Comparison of ENCODE assay signal across 8 cellular contexts in the genomic region with DNA sequence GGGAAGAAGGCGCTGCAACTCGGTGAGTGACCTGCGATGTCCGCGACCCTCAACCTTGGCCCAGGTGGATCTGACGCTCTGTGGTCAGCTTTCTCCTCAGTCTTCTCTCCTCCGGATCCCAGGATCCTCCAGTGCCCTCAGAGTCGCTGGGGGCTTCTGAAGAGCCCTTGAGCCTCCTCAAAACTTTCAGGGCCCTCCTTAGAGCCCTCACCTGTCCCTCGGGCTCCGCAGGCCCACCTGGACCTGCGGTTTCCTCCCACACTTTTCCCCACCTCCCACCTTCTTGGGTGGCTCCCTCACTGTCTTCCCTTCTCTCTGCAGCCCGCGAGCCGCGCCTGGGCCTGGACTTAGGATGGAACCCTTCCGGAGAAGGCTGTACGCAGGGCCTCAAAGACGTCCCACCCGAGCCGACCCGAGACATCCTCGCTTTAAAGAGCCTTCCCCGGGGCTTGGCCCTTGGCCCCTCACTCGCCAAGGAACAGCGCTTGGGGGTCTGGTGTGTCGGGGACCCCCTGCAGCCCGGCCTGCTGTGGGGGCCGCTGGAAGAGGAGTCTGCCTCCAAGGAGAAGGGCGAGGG. TPM values are rescaled to one million over a fixed set of nuclear protein-coding genes. Genes with fewer than 3 reads are reported as not detected.
DNase-seq lines count a peak whose midpoint lies in the region; ATAC-seq and TF ChIP-seq lines count a peak whose summit lies in the region.

No MANE protein-coding gene starts in this region.

- peak overlapping the region; percentile 91 to 93 for H3K27ac ChIP-seq in mucosa of rectum (ENCODE audit: low read depth in 2 of 2, low read length in 2 of 2)

- H3K9me3 ChIP-seq in mucosa of rectum (ENCODE audit: control insufficient read depth in 2 of 2, low read length in 2 of 2) = no peaks in the 10 kb centered on the region

- peak overlapping the region; percentile 91 to 99 (median 98) for H3K27ac Mint-ChIP-seq in CD14-positive monocyte
- H3K27ac Mint-ChIP-seq in brain = peak overlapping the region; percentile 99 to 100 (median 100)

- peaks cover 39 to 40% of the 10 kb centered on the region in 2 donors for H3K36me3 ChIP-seq in mucosa of rectum (ENCODE audit: control insufficient read depth in 2 of 2, insufficient read depth in 2 of 2, low read length in 2 of 2)

- H3K27me3 ChIP-seq in mucosa of rectum (ENCODE audit: control insufficient read depth in 2 of 2, insufficient read depth in 2 of 2, low read length in 2 of 2) = no peaks in the 10 kb centered on the region

- H3K9ac ChIP-seq in mucosa of rectum (ENCODE audit: low read depth in 1 of 2, low read length in 2 of 2) = peak overlapping the region; percentile 87 to 93

- H3K27me3 Mint-ChIP-seq in CD14-positive monocyte (ENCODE audit: low read depth in 3 of 3) (peaks cover 0 to 2% (median 0%) of the 10 kb centered on the region in 3 donors), brain (peaks cover 19% of the 10 kb centered on the region)

- H3K4me1 ChIP-seq in mucosa of rectum (ENCODE audit: control insufficient read depth in 2 of 2, insufficient read depth in 2 of 2, low read length in 2 of 2) = peaks cover 18 to 32% of the 10 kb centered on the region in 2 donors

- TF ChIP-seq CTCF in CD14-positive monocyte (IDR thresholded peaks at IDR 0.05) (no peak), brain (conservative IDR thresholded peaks at IDR 0.05) (no peak)

- ATAC-seq in HG02938 (IDR thresholded peaks at IDR 0.05; ENCODE audit: unreplicated experiment) (peak; percentile 11), GM19023 (IDR thresholded peaks at IDR 0.05; ENCODE audit: unreplicated experiment) (no peak), HG03342 (IDR thresholded peaks at IDR 0.05; ENCODE audit: unreplicated experiment) (no peak)

- H3K9me3 Mint-ChIP-seq in CD14-positive monocyte (peaks cover 0 to 2% (median 0%) of the 10 kb centered on the region in 7 donors), brain (peaks cover 0 to 2% (median 0%) of the 10 kb centered on the region in 5 experiments)

- H3K36me3 Mint-ChIP-seq in CD14-positive monocyte (peaks cover 42 to 58% of the 10 kb centered on the region in 2 donors), brain (peaks cover 32% of the 10 kb centered on the region)

- H3K4me3 Mint-ChIP-seq in CD14-positive monocyte (peak overlapping the region; percentile 96 to 98), brain (peak overlapping the region; percentile 96 to 100 (median 99))

- DNase-seq in CD14-positive monocyte (ENCODE audit: low spot score) (no peak), GOT3 (lab: John Stamatoyannopoulos, UW) (no peak), activated gamma-delta T cell treated with Interleukin-2 at 50 U/mL for 16 hours (no peak)

- H3K4me3 ChIP-seq in mucosa of rectum (ENCODE audit: low read length in 2 of 2) = peak overlapping the region; percentile 100

- intact Hi-C loops in CD14-positive monocyte (cut with micrococcal nuclease) = loop anchor here (2.0 to 10.0 kb wide), 4 partner anchors 30 to 474 kb away; a partner anchor contains a TSS

- H3K4me1 Mint-ChIP-seq in CD14-positive monocyte = peaks cover 40% of the 10 kb centered on the region
- peaks cover 62% of the 10 kb centered on the region for H3K4me1 Mint-ChIP-seq in brain

RNA-seq across cellular contexts. Expression of a gene that starts 0.3 kb away (rescaled TPM):
- 1 to 10 TPM; 4.1 to 4.2 TPM for polyA plus RNA-seq in CD14-positive monocyte
- 7.9 TPM for polyA plus RNA-seq in brain (ENCODE audit: insufficient read depth, low read depth, low replicate concordance)

RNA-seq across cellular contexts. Expression of a gene that starts 0.7 kb away (rescaled TPM):
- 10 to 100 TPM; 31.6 to 59.3 TPM for polyA plus RNA-seq in CD14-positive monocyte
- 62.5 TPM for polyA plus RNA-seq in brain (ENCODE audit: insufficient read depth, low read depth, low replicate concordance)

RNA-seq across cellular contexts. Expression of a gene that starts 17.8 kb away (rescaled TPM):
- not detected for polyA plus RNA-seq in CD14-positive monocyte
- not detected for polyA plus RNA-seq in brain (ENCODE audit: insufficient read depth, low read depth, low replicate concordance)
